ENCODE assay signal across 15 cellular contexts in the genomic region with DNA sequence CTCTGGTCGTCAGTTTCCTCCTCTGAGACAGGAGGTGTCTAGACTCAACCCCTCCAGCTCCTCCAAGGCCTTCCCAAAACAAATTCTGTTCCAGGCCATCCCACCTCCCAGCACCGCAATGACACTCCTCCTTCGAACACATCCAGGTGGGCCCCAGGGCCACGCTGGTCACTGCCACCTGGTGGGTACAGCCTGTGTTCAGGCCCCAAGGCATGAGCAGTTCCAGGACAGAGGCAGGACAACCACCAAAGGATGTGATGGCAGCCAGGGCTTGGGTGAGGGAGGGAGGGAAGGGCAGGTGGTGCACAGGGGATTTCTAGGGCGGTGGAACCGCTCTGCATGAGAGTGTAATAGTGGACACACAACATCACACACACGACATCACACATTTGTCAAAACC.
DNase-seq lines count a peak whose midpoint lies in the region; ATAC-seq, FAIRE-seq and TF ChIP-seq lines count a peak whose summit lies in the region.
"Had no signal": no experiment of that assay in that cellular context is flagged by ENCODE, and none has a peak within 500 bp of the region (broad histone marks: within the 10 kb centered on the region; RNA-seq: fewer than 3 reads in every experiment).

No MANE protein-coding gene starts in this region.

- DNase-seq in left ventricle myocardium superior (peak; percentile 22), Right ventricle myocardium inferior (ENCODE audit: missing footprints) (no peak), K562 (ENCODE audit: extremely low read depth in 1 of 4, low spot score in 3 of 4) (no peak), right lobe of liver (peak in 2 of 3 donors; percentile 18 to 21), upper lobe of right lung (peak; percentile 42), NOMO-1 (lab: John Stamatoyannopoulos, UW; ENCODE audit: unreplicated experiment in 2 of 2) (no peak)
- DNase-seq: C1 segment of cervical spinal cord; CD4-positive, alpha-beta memory T cell; DMS79; GOT3 had no signal

- FAIRE-seq in K562 (lab: Jason Lieb, UNC) = no peak
- FAIRE-seq: A204.1, GM12878 had no signal

- WGBS in K562 (ENCODE audit: insufficient coverage, low coverage, missing lambda C conversion rate) = 0% methylated on average over 7 of the region's 7 CpGs
- 100% methylated on average over 3 of the region's 7 CpGs for WGBS in right lobe of liver (ENCODE audit: insufficient coverage, low coverage, low lambda C conversion rate, missing lambda C conversion rate)

- no peak overlapping the region for H2AFZ ChIP-seq in K562 (ENCODE audit: low read depth, low read length)

- H3K4me1 ChIP-seq in K562 (replicated peaks in 1 of 2; ENCODE audit: control insufficient read depth in 2 of 2, insufficient read depth in 2 of 2, low read length in 2 of 2) (peaks cover 0 to 3% of the 10 kb centered on the region in 2 experiments; a peak in 3 of 5 replicates), right lobe of liver (peaks cover 0 to 63% (median 21%) of the 10 kb centered on the region in 4 donors), upper lobe of right lung (peaks cover 28% of the 10 kb centered on the region)
- H3K4me1 ChIP-seq: HAP-1 had no signal

- in situ Hi-C loops in K562 (cut with MboI) = no loop called here

- BruUV-seq in K562 (replicated peaks; lab: Mats Ljungman, UMichigan) = no TSS peak

- peaks cover 17% of the 10 kb centered on the region for H4K20me1 ChIP-seq in K562 (replicated peaks; ENCODE audit: control insufficient read depth, insufficient read depth, low read length)

- H3K9me3 ChIP-seq in K562 (replicated peaks; ENCODE audit: control insufficient read depth, insufficient read depth, low read depth, low read length) (no peaks in the 10 kb centered on the region), right lobe of liver (no peaks in the 10 kb centered on the region), upper lobe of right lung (no peaks in the 10 kb centered on the region)
- H3K9me3 ChIP-seq: HAP-1 had no signal

- H3K9ac ChIP-seq in K562 (ENCODE audit: insufficient read depth in 1 of 2, low read depth in 2 of 2, low read length in 2 of 2) = no peak overlapping the region

- no peak overlapping the region for H3K4me2 ChIP-seq in K562 (ENCODE audit: insufficient read depth, low read length)

- CTCF ChIA-PET in K562 (lab: Yijun Ruan, JAX; ENCODE audit: low intra/inter-chr PET ratio) = no interaction called here

- POLR2A ChIA-PET in K562 (lab: Yijun Ruan, JAX) = interaction anchor here (0.6 kb wide), 1 partner anchor 19 kb away, joined by 4 read pairs; no protein-coding TSS in a partner anchor

- H3K27ac ChIP-seq in K562 (ENCODE audit: extremely low read depth, low read depth, low read length) (no peak overlapping the region), right lobe of liver (peak overlapping the region in 2 of 3 donors; percentile 94 to 98), upper lobe of right lung (no peak overlapping the region)
- H3K27ac ChIP-seq: HL-60 had no signal

- no peak for TF ChIP-seq EP300 in K562 (IDR thresholded peaks at IDR 0.05; ENCODE audit: low read length)

- TF ChIP-seq RAD21 in K562 (CRISPR knock-in tag; conservative IDR thresholded peaks at IDR 0.05 in 1 of 2, IDR thresholded peaks at IDR 0.05 in 1 of 2) = no peak

- no peaks in the 10 kb centered on the region for H3K9me1 ChIP-seq in K562 (ENCODE audit: control insufficient read depth, insufficient read depth, low read length)

- H3K79me2 ChIP-seq in K562 (ENCODE audit: control insufficient read depth, insufficient read depth, low read length) = no peaks in the 10 kb centered on the region

- TF ChIP-seq CTCF in K562 (IDR thresholded peaks at IDR 0.05 in 2 of 3, conservative IDR thresholded peaks at IDR 0.05 in 1 of 3; ENCODE audit: insufficient read depth in 2 of 3, low read depth in 1 of 3, low read length in 3 of 3) (no peak), right lobe of liver (IDR thresholded peaks at IDR 0.05) (no peak), upper lobe of right lung (IDR thresholded peaks at IDR 0.05) (no peak)

- intact Hi-C loops in left ventricle myocardium superior (cut with micrococcal nuclease) (no loop called here), Right ventricle myocardium inferior (cut with DNase I) (no loop called here), K562 (cut with micrococcal nuclease) (no loop called here), right lobe of liver (cut with DNase I) (no loop called here), upper lobe of right lung (cut with DNase I) (no loop called here)

- peaks cover 63 to 84% of the 10 kb centered on the region in 2 experiments for H3K27me3 ChIP-seq in K562 (ENCODE audit: control insufficient read depth in 2 of 2, insufficient read depth in 2 of 2, low read length in 2 of 2)
- no peaks in the 10 kb centered on the region for H3K27me3 ChIP-seq in right lobe of liver
- no peaks in the 10 kb centered on the region for H3K27me3 ChIP-seq in upper lobe of right lung

- no peak overlapping the region for H3K4me3 ChIP-seq in K562
- no peak overlapping the region for H3K4me3 ChIP-seq in right lobe of liver
- H3K4me3 ChIP-seq in upper lobe of right lung = no peak overlapping the region
- H3K4me3 ChIP-seq: GM12878, HAP-1 had no signal

- H3K36me3 ChIP-seq in K562 (ENCODE audit: control insufficient read depth, insufficient read depth, low read length) (no peaks in the 10 kb centered on the region), right lobe of liver (no peaks in the 10 kb centered on the region), upper lobe of right lung (no peaks in the 10 kb centered on the region)
- H3K36me3 ChIP-seq: HAP-1 had no signal

- TF ChIP-seq POLR2A in K562 (conservative IDR thresholded peaks at IDR 0.05) (no peak), right lobe of liver (IDR thresholded peaks at IDR 0.05) (no peak), GM18505 (IDR thresholded peaks at IDR 0.05; ENCODE audit: borderline replicate concordance, extremely low read depth, insufficient read depth, insufficient read length) (no peak)

- no peak for ATAC-seq in left ventricle myocardium superior
- ATAC-seq in Right ventricle myocardium inferior = no peak
- ATAC-seq in K562 = no peak
- no peak for ATAC-seq in right lobe of liver
- no peak for ATAC-seq in upper lobe of right lung
- no peak for ATAC-seq in GM18505 (IDR thresholded peaks at IDR 0.05; ENCODE audit: unreplicated experiment)
- ATAC-seq: GM12878 had no signal

TF ChIP-seq in K562, 482 proteins besides CTCF, POLR2A, EP300 and RAD21:
- TF ChIP-seq MTA1 (IDR thresholded peaks at IDR 0.05; ENCODE audit: borderline replicate concordance) = no peak
- TF ChIP-seq, protein P1, sequence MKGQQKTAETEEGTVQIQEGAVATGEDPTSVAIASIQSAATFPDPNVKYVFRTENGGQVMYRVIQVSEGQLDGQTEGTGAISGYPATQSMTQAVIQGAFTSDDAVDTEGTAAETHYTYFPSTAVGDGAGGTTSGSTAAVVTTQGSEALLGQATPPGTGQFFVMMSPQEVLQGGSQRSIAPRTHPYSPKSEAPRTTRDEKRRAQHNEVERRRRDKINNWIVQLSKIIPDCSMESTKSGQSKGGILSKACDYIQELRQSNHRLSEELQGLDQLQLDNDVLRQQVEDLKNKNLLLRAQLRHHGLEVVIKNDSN (CRISPR knock-in tag; IDR thresholded peaks at IDR 0.05) = 0 out of 2 replicates have a peak, but pooled peaks have one; percentile 27

Comparison
In these comparisons a context has a peak if more than half of its experiments do, and no peak if none do; other contexts are left out.
1. DNase-seq: peak in left ventricle myocardium superior (single experiment), right lobe of liver (2 of 3) and upper lobe of right lung (single experiment); none in Right ventricle myocardium inferior (single experiment), K562 (0 of 4) and NOMO-1 (0 of 2).
2. H3K27ac ChIP-seq: peak in right lobe of liver (2 of 3); none in K562 (single experiment) and upper lobe of right lung (single experiment).